ENCODE assay signal across 8 cellular contexts in genomic region chr3:123201223-123201556, GRCh38. TPM values are rescaled to one million over a fixed set of nuclear protein-coding genes. Genes with fewer than 3 reads are reported as not detected.
A peak's percentile ranks its signal among the peaks of the same experiment; 100 is the strongest.
DNase-seq lines count a peak whose midpoint lies in the region; ATAC-seq and TF ChIP-seq lines count a peak whose summit lies in the region.

No MANE protein-coding gene starts in this region.

- no peaks in the 10 kb centered on the region for H3K36me3 ChIP-seq in suprapubic skin

- peaks cover 14% of the 10 kb centered on the region for H3K4me1 Mint-ChIP-seq in activated CD4-positive, alpha-beta T cell treated with anti-CD3 and anti-CD28 coated beads, Interleukin-2, amount 10 ng/mL, durations not matched to agents 24 days and 14 days
- H3K4me1 Mint-ChIP-seq in activated naive CD8-positive, alpha-beta T cell treated with anti-CD3 and anti-CD28 coated beads, Interleukin-2, amount 50 U/mL, for 24 hours, result peaks cover 22% of the 10 kb centered on the region

- peaks cover 4% of the 10 kb centered on the region for H3K27me3 Mint-ChIP-seq in activated CD4-positive, alpha-beta T cell treated with anti-CD3 and anti-CD28 coated beads, Interleukin-2, amount 10 ng/mL, durations not matched to agents 24 days and 14 days
- no peaks in the 10 kb centered on the region for H3K27me3 Mint-ChIP-seq in activated naive CD8-positive, alpha-beta T cell treated with anti-CD3 and anti-CD28 coated beads, Interleukin-2, amount 50 U/mL, for 24 hours

- H3K27me3 ChIP-seq in layer of hippocampus (ENCODE audit: control insufficient read depth, insufficient read depth, low read length) (no peaks in the 10 kb centered on the region), suprapubic skin (no peaks in the 10 kb centered on the region)

- H3K4me3 ChIP-seq in suprapubic skin, result peak overlapping the region; percentile 96

- no peak for TF ChIP-seq EP300 in suprapubic skin (IDR thresholded peaks at IDR 0.05)

- intact Hi-C loops in activated CD4-positive, alpha-beta T cell treated with anti-CD3 and anti-CD28 coated beads, Interleukin-2, amount 10 ng/mL, durations not matched to agents 24 days and 14 days (cut with micrococcal nuclease), result loop anchor here (1.0 to 5.0 kb wide), 4 partner anchors 134 to 1654 kb away; partner anchors contain the start of genes HACD2, HSPBAP1 and PDIA5

- H3K27ac ChIP-seq in layer of hippocampus (ENCODE audit: low read depth, low read length) (peak overlapping the region; percentile 67), suprapubic skin (peak overlapping the region; percentile 90)

- no peak for ATAC-seq in activated naive CD8-positive, alpha-beta T cell treated with anti-CD3 and anti-CD28 coated beads, Interleukin-2, amount 50 U/mL, for 24 hours
- ATAC-seq in GM21390 (IDR thresholded peaks at IDR 0.05; ENCODE audit: unreplicated experiment), result no peak

- H3K9me3 Mint-ChIP-seq in activated CD4-positive, alpha-beta T cell treated with anti-CD3 and anti-CD28 coated beads, Interleukin-2, amount 10 ng/mL, durations not matched to agents 24 days and 14 days, result peaks cover 9% of the 10 kb centered on the region
- H3K9me3 Mint-ChIP-seq in activated naive CD8-positive, alpha-beta T cell treated with anti-CD3 and anti-CD28 coated beads, Interleukin-2, amount 50 U/mL, for 24 hours, result peaks cover 4% of the 10 kb centered on the region

- no peak for TF ChIP-seq CTCF in suprapubic skin (IDR thresholded peaks at IDR 0.05)

- peak overlapping the region; percentile 97 for H3K27ac Mint-ChIP-seq in activated CD4-positive, alpha-beta T cell treated with anti-CD3 and anti-CD28 coated beads, Interleukin-2, amount 10 ng/mL, durations not matched to agents 24 days and 14 days
- peak overlapping the region; percentile 89 for H3K27ac Mint-ChIP-seq in activated naive CD8-positive, alpha-beta T cell treated with anti-CD3 and anti-CD28 coated beads, Interleukin-2, amount 50 U/mL, for 24 hours

- peak overlapping the region; percentile 93 for H3K4me3 Mint-ChIP-seq in activated CD4-positive, alpha-beta T cell treated with anti-CD3 and anti-CD28 coated beads, Interleukin-2, amount 10 ng/mL, durations not matched to agents 24 days and 14 days
- peak overlapping the region; percentile 90 for H3K4me3 Mint-ChIP-seq in activated naive CD8-positive, alpha-beta T cell treated with anti-CD3 and anti-CD28 coated beads, Interleukin-2, amount 50 U/mL, for 24 hours

- WGBS in suprapubic skin, result 4% methylated on average over 6 of the region's 6 CpGs

- TF ChIP-seq POLR2A in suprapubic skin (IDR thresholded peaks at IDR 0.05), result no peak

- H3K9me3 ChIP-seq in suprapubic skin, result no peaks in the 10 kb centered on the region

- H3K36me3 Mint-ChIP-seq in activated CD4-positive, alpha-beta T cell treated with anti-CD3 and anti-CD28 coated beads, Interleukin-2, amount 10 ng/mL, durations not matched to agents 24 days and 14 days (ENCODE audit: low read depth), result peaks cover 2% of the 10 kb centered on the region
- no peaks in the 10 kb centered on the region for H3K36me3 Mint-ChIP-seq in activated naive CD8-positive, alpha-beta T cell treated with anti-CD3 and anti-CD28 coated beads, Interleukin-2, amount 50 U/mL, for 24 hours (ENCODE audit: low read depth)

- H3K4me1 ChIP-seq in suprapubic skin, result peaks cover 15% of the 10 kb centered on the region

- DNase-seq in activated CD4-positive, alpha-beta T cell treated with anti-CD3 and anti-CD28 coated beads, Interleukin-2, amount 10 ng/mL, durations not matched to agents 24 days and 14 days, result no peak
- DNase-seq in activated CD4-positive, alpha-beta T cell treated with anti-CD3 and anti-CD28 coated beads, Interleukin-2, amount 50 U/mL, for 4 hours, result no peak
- no peak for DNase-seq in activated naive CD8-positive, alpha-beta T cell treated with anti-CD3 and anti-CD28 coated beads, Interleukin-2, amount 50 U/mL, for 24 hours
- DNase-seq in suprapubic skin (ENCODE audit: low spot score in 2 of 2) (no peak), DMS79 treated with DMSO at 0.1 percent for 48 hours (lab: John Stamatoyannopoulos, UW) (no peak)
- no peak for DNase-seq in activated CD8-positive, alpha-beta memory T cell treated with anti-CD3 and anti-CD28 coated beads, Interleukin-2, amount 50 U/mL, for 48 hours

RNA-seq across cellular contexts. Expression of gene SEC22A, which starts 0.6 kb away (rescaled TPM):
- total RNA-seq in activated CD4-positive, alpha-beta T cell treated with anti-CD3 and anti-CD28 coated beads, Interleukin-2, amount 10 ng/mL, durations not matched to agents 24 days and 14 days, result 16.3 and 18.7 TPM in 2 replicates
- total RNA-seq in suprapubic skin, result 10 to 100 TPM; 20.1 to 43.1 (median 28.7) TPM
